In the genomic region with DNA sequence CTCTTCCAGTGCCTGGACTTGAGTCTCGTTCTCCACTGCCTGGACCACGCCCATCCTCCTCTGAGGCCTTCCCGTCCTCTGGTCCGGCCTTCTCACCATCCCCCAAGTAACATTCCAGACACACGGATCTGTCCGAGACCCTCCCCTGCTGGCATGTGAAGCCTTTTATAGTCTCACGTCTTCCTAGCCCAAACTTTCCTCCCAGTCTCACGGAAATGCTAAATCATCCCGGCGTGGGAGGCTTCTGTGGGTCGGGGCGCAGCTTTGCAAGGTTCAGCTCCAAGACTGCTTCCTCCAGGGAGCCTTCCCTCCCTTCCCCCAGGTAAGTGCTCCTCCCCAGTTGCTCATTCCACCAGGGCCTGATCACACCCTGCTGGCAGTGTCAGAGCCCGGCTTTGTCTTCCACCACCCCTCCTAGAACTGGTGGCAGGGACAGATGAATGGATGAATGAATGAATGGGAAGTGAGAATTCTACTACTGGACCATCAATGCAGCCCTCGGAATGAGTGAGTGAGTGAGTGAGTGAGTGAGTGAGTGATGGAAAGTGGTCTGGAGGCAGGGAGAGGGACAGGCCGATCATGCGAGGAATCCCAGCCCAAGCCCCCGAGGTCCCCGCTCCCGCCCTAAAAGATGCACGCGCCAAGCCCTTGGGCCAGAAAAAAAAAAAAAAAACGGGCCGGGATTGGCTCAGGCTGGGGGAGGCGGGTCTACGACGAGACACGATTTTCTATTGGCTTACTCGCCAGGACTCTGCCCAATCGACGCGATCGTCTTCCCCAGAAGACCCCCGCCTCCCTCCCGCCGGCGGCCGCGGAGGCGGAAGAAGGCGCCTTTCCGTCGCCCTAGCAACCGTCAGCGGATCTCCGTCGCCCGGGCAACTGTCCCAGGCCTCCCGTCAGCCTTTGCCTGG, we compare ENCODE assay signal across 8 cellular contexts. TPM values are rescaled to one million over a fixed set of nuclear protein-coding genes. Genes with fewer than 3 reads are reported as not detected.
A peak's percentile ranks its signal among the peaks of the same experiment; 100 is the strongest.
DNase-seq lines count a peak whose midpoint lies in the region; ATAC-seq and TF ChIP-seq lines count a peak whose summit lies in the region.

No MANE protein-coding gene starts in this region.

- DNase-seq in DMS 273 (lab: John Stamatoyannopoulos, UW; ENCODE audit: unreplicated experiment) (peak; percentile 98), H7 (peak; percentile 100), NCI-H1048 (lab: John Stamatoyannopoulos, UW) (peak; percentile 91), glomerular visceral epithelial cell (ENCODE audit: extremely low spot score) (peak; percentile 94), nucleus accumbens (lab: John Stamatoyannopoulos, UW) (peak; percentile 44 to 96 (median 84)), superior temporal gyrus (ENCODE audit: extremely low spot score) (peak; percentile 92)

- H3K27ac Mint-ChIP-seq in activated naive CD8-positive, alpha-beta T cell, result no peak overlapping the region

- ATAC-seq in SK-N-SH treated with all-trans-retinoic acid at 6 μM for 48 hours, result peak; percentile 98

- peak overlapping the region; percentile 87 for H3K4me3 Mint-ChIP-seq in activated naive CD8-positive, alpha-beta T cell

- H3K27me3 Mint-ChIP-seq in activated naive CD8-positive, alpha-beta T cell, result peaks cover 5% of the 10 kb centered on the region

- H3K36me3 ChIP-seq in H7 (replicated peaks; ENCODE audit: control insufficient read depth, insufficient read depth, low read length), result peaks cover 5% of the 10 kb centered on the region

- H3K36me3 Mint-ChIP-seq in activated naive CD8-positive, alpha-beta T cell, result no peaks in the 10 kb centered on the region

- H3K4me1 Mint-ChIP-seq in activated naive CD8-positive, alpha-beta T cell (ENCODE audit: low read depth), result peaks cover 15% of the 10 kb centered on the region

- no peaks in the 10 kb centered on the region; the same call in 1 of the 2 replicates for H3K27me3 ChIP-seq in H7 (ENCODE audit: control insufficient read depth, insufficient read depth, low read length)

- H3K9me3 Mint-ChIP-seq in activated naive CD8-positive, alpha-beta T cell (ENCODE audit: low read depth), result no peaks in the 10 kb centered on the region

- peak overlapping the region; percentile 66 for H3K4me3 ChIP-seq in H7 (ENCODE audit: insufficient read depth, low read depth, low read length)

TF ChIP-seq in SK-N-SH treated with all-trans-retinoic acid at 6 μM for 48 hours, 23 proteins besides CTCF, POLR2A, EP300 and RAD21:
- TF ChIP-seq ZFP3 (CRISPR knock-in tag; IDR thresholded peaks at IDR 0.05) (no peak), TCF4 (CRISPR knock-in tag; IDR thresholded peaks at IDR 0.05; ENCODE audit: borderline replicate concordance) (no peak), OSR1 (CRISPR knock-in tag; IDR thresholded peaks at IDR 0.05) (no peak), SNAI2 (CRISPR knock-in tag; IDR thresholded peaks at IDR 0.05) (no peak), RARB (CRISPR knock-in tag; IDR thresholded peaks at IDR 0.05) (no peak), ISL1 (CRISPR knock-in tag; IDR thresholded peaks at IDR 0.05) (no peak), ZC3H10 (CRISPR knock-in tag; IDR thresholded peaks at IDR 0.05) (no peak), ZFP30 (CRISPR knock-in tag; IDR thresholded peaks at IDR 0.05) (no peak)
- TF ChIP-seq, protein P1, sequence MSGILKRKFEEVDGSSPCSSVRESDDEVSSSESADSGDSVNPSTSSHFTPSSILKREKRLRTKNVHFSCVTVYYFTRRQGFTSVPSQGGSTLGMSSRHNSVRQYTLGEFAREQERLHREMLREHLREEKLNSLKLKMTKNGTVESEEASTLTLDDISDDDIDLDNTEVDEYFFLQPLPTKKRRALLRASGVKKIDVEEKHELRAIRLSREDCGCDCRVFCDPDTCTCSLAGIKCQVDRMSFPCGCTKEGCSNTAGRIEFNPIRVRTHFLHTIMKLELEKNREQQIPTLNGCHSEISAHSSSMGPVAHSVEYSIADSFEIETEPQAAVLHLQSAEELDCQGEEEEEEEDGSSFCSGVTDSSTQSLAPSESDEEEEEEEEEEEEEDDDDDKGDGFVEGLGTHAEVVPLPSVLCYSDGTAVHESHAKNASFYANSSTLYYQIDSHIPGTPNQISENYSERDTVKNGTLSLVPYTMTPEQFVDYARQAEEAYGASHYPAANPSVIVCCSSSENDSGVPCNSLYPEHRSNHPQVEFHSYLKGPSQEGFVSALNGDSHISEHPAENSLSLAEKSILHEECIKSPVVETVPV (CRISPR knock-in tag; IDR thresholded peaks at IDR 0.05), result no peak

RNA-seq across cellular contexts. Expression of a gene that starts 9.3 kb away (rescaled TPM):
- 5.4 and 6.2 TPM in 2 replicates for total RNA-seq in H7 (2014; rRNA removed; shearing (Covaris generic))

RNA-seq across cellular contexts. Expression of a gene that starts 22.2 kb away (rescaled TPM):
- 47.0 and 52.1 TPM in 2 replicates for total RNA-seq in H7 (2014; rRNA removed; shearing (Covaris generic))

Comparison
In these comparisons a context has a peak if more than half of its experiments do, and no peak if none do; other contexts are left out.
1. Peak in every context shown above with its lines: DNase-seq, ATAC-seq and H3K4me3 ChIP-seq.